In genomic region chr2:240919786-240920782, GRCh38 we compare ENCODE assay signal across 12 cellular contexts. TPM values are rescaled to one million over a fixed set of nuclear protein-coding genes. Genes with fewer than 3 reads are reported as not detected.
DNase-seq lines count a peak whose midpoint lies in the region; ATAC-seq and TF ChIP-seq lines count a peak whose summit lies in the region.
"Had no signal": no experiment of that assay in that cellular context is flagged by ENCODE, and none has a peak within 500 bp of the region (broad histone marks: within the 10 kb centered on the region; RNA-seq: fewer than 3 reads in every experiment).

No MANE protein-coding gene starts in this region.

- no peak overlapping the region for H2BK5ac ChIP-seq in mesenchymal stem cell (ENCODE audit: low read depth, low read length, poor library complexity, severe bottlenecking)

- H4K91ac ChIP-seq in mesenchymal stem cell (ENCODE audit: low read length) = no peak overlapping the region

- no peak for TF ChIP-seq POLR2A in breast epithelium (IDR thresholded peaks at IDR 0.05)

- no peak overlapping the region for H2BK120ac ChIP-seq in mesenchymal stem cell (ENCODE audit: low read depth, low read length)

- H3K27ac Mint-ChIP-seq in activated T-cell treated with anti-CD3 and anti-CD28 coated beads, Interleukin-2, amount 50 U/mL, for 72 hours = no peak overlapping the region
- peak overlapping the region; percentile 58 for H3K27ac Mint-ChIP-seq in type B pancreatic cell
- H3K27ac Mint-ChIP-seq: mesothelial cell of epicardium had no signal

- H4K8ac ChIP-seq in mesenchymal stem cell (ENCODE audit: low read length) = no peak overlapping the region

- H3K4ac ChIP-seq in mesenchymal stem cell (ENCODE audit: low read depth in 1 of 2, low read length in 2 of 2) = no peak overlapping the region

- H3K14ac ChIP-seq in mesenchymal stem cell (ENCODE audit: low read length in 2 of 2) = no peak overlapping the region

- peaks cover 0 to 5% of the 10 kb centered on the region in 2 donors for H3K4me1 ChIP-seq in breast epithelium
- peaks cover 44% of the 10 kb centered on the region for H3K4me1 ChIP-seq in mesenchymal stem cell (ENCODE audit: control insufficient read depth, insufficient read depth, low read depth, low read length)

- H3K27ac ChIP-seq in breast epithelium = no peak overlapping the region
- no peak overlapping the region for H3K27ac ChIP-seq in mesenchymal stem cell (ENCODE audit: low read length, poor library complexity, severe bottlenecking)

- H3K27me3 ChIP-seq in breast epithelium (peaks cover 0 to 5% of the 10 kb centered on the region in 2 donors), mesenchymal stem cell (ENCODE audit: control insufficient read depth in 1 of 2, insufficient read depth in 1 of 2, low read length in 2 of 2) (peaks cover 0 to 18% of the 10 kb centered on the region in 2 experiments)

- H3K4me3 ChIP-seq in breast epithelium (no peak overlapping the region), mesenchymal stem cell (ENCODE audit: insufficient read depth in 1 of 2, low read depth in 1 of 2, low read length in 2 of 2) (no peak overlapping the region)

- H3K18ac ChIP-seq in mesenchymal stem cell (ENCODE audit: low read depth in 1 of 2, low read length in 2 of 2) = no peak overlapping the region

- no peaks in the 10 kb centered on the region for H3K4me1 Mint-ChIP-seq in activated T-cell treated with anti-CD3 and anti-CD28 coated beads, Interleukin-2, amount 50 U/mL, for 4 hours (ENCODE audit: low read depth)
- no peaks in the 10 kb centered on the region for H3K4me1 Mint-ChIP-seq in activated T-cell treated with anti-CD3 and anti-CD28 coated beads, Interleukin-2, amount 50 U/mL, for 72 hours (ENCODE audit: low read depth)
- peaks cover 4% of the 10 kb centered on the region for H3K4me1 Mint-ChIP-seq in type B pancreatic cell (ENCODE audit: unreplicated experiment)

- H3K79me1 ChIP-seq in mesenchymal stem cell (replicated peaks; ENCODE audit: low read length, poor library complexity, severe bottlenecking) = no peaks in the 10 kb centered on the region

- TF ChIP-seq CTCF in breast epithelium (IDR thresholded peaks at IDR 0.05) = no peak
- TF ChIP-seq CTCF in type B pancreatic cell (conservative IDR thresholded peaks at IDR 0.05) = no peak

- no peak overlapping the region for H2AK5ac ChIP-seq in mesenchymal stem cell (ENCODE audit: low read length, severe bottlenecking)

- intact Hi-C loops in breast epithelium (cut with DNase I; ENCODE audit: low total_unique reads) = loop anchor here (10.0 kb wide), 1 partner anchor 75 kb away; the partner anchor contains the start of gene SNED1

- peaks cover 15% of the 10 kb centered on the region for H3K27me3 Mint-ChIP-seq in activated T-cell treated with anti-CD3 and anti-CD28 coated beads, Interleukin-2, amount 50 U/mL, for 4 hours (ENCODE audit: low read depth)
- peaks cover 12% of the 10 kb centered on the region for H3K27me3 Mint-ChIP-seq in activated T-cell treated with anti-CD3 and anti-CD28 coated beads, Interleukin-2, amount 50 U/mL, for 72 hours (ENCODE audit: low read depth)
- no peaks in the 10 kb centered on the region for H3K27me3 Mint-ChIP-seq in type B pancreatic cell

- no peaks in the 10 kb centered on the region for H3K36me3 Mint-ChIP-seq in activated T-cell treated with anti-CD3 and anti-CD28 coated beads, Interleukin-2, amount 50 U/mL, for 4 hours (ENCODE audit: insufficient read depth)
- no peaks in the 10 kb centered on the region for H3K36me3 Mint-ChIP-seq in activated T-cell treated with anti-CD3 and anti-CD28 coated beads, Interleukin-2, amount 50 U/mL, for 72 hours (ENCODE audit: insufficient read depth in 2 of 2)
- no peaks in the 10 kb centered on the region for H3K36me3 Mint-ChIP-seq in type B pancreatic cell
- H3K36me3 Mint-ChIP-seq: mesothelial cell of epicardium had no signal

- peak overlapping the region; percentile 83 for H3K9ac ChIP-seq in mesenchymal stem cell (ENCODE audit: low read length)

- H3K23ac ChIP-seq in mesenchymal stem cell (ENCODE audit: low read length in 2 of 2) = no peak overlapping the region

- no peak for ATAC-seq in activated T-cell treated with anti-CD3 and anti-CD28 coated beads, Interleukin-2, amount 50 U/mL, for 4 hours
- no peak for ATAC-seq in activated T-cell treated with anti-CD3 and anti-CD28 coated beads, Interleukin-2, amount 50 U/mL, for 72 hours (replicated peaks in 1 of 2)
- ATAC-seq in GM21576 (IDR thresholded peaks at IDR 0.05; ENCODE audit: unreplicated experiment) = no peak

- no peak overlapping the region for H3K4me3 Mint-ChIP-seq in activated T-cell treated with anti-CD3 and anti-CD28 coated beads, Interleukin-2, amount 50 U/mL, for 4 hours
- no peak overlapping the region for H3K4me3 Mint-ChIP-seq in activated T-cell treated with anti-CD3 and anti-CD28 coated beads, Interleukin-2, amount 50 U/mL, for 72 hours
- no peak overlapping the region for H3K4me3 Mint-ChIP-seq in type B pancreatic cell
- H3K4me3 Mint-ChIP-seq: mesothelial cell of epicardium had no signal

- no peak overlapping the region for H3K4me2 ChIP-seq in mesenchymal stem cell (ENCODE audit: low read length, poor library complexity, severe bottlenecking)

- H2AFZ ChIP-seq in mesenchymal stem cell (ENCODE audit: low read depth, low read length) = no peak overlapping the region

- no peak overlapping the region for H2BK15ac ChIP-seq in mesenchymal stem cell (ENCODE audit: low read depth, poor library complexity, severe bottlenecking)

- peak; percentile 3 for DNase-seq in activated T-cell treated with anti-CD3 and anti-CD28 coated beads, Interleukin-2, amount 50 U/mL, for 4 hours
- DNase-seq in activated T-cell treated with anti-CD3 and anti-CD28 coated beads, Interleukin-2, amount 50 U/mL, for 72 hours = no peak
- DNase-seq in breast epithelium (ENCODE audit: low spot score in 2 of 2) = peak; percentile 11 to 45
- DNase-seq in mesenchymal stem cell = no peak
- DNase-seq in type B pancreatic cell (ENCODE audit: extremely low spot score, unreplicated experiment) = peak; percentile 65
- no peak for DNase-seq in NOMO-1 treated with DMSO at 0.1 percent for 48 hours (lab: John Stamatoyannopoulos, UW; ENCODE audit: unreplicated experiment)
- DNase-seq in NK-92 treated with Interleukin-12 subunit alpha and Interleukin-12 subunit beta, amount 100 ng/mL, for 24 hours (lab: John Stamatoyannopoulos, UW) = no peak
- DNase-seq: NCI-H1092 treated with DMSO at 0.1 percent for 48 hours; stimulated activated naive CD4-positive, alpha-beta T cell treated with Interleukin-2 at 50 U/mL for 16 hours had no signal

- H3K9me3 ChIP-seq in breast epithelium (no peaks in the 10 kb centered on the region), mesenchymal stem cell (ENCODE audit: control insufficient read depth, low read length) (no peaks in the 10 kb centered on the region)

- no peaks in the 10 kb centered on the region for H3K9me3 Mint-ChIP-seq in activated T-cell treated with anti-CD3 and anti-CD28 coated beads, Interleukin-2, amount 50 U/mL, for 4 hours
- no peaks in the 10 kb centered on the region for H3K9me3 Mint-ChIP-seq in activated T-cell treated with anti-CD3 and anti-CD28 coated beads, Interleukin-2, amount 50 U/mL, for 72 hours
- no peaks in the 10 kb centered on the region for H3K9me3 Mint-ChIP-seq in type B pancreatic cell
- H3K9me3 Mint-ChIP-seq: mesothelial cell of epicardium had no signal

- H3K36me3 ChIP-seq in breast epithelium = no peaks in the 10 kb centered on the region
- H3K36me3 ChIP-seq in mesenchymal stem cell (ENCODE audit: control insufficient read depth in 1 of 2, insufficient read depth in 2 of 2, low read depth in 1 of 2, low read length in 2 of 2) = no peaks in the 10 kb centered on the region

- no peak overlapping the region for H2BK12ac ChIP-seq in mesenchymal stem cell (ENCODE audit: low read length in 2 of 2)

- WGBS in mesenchymal stem cell = 88% methylated on average over 31 of the region's 31 CpGs

RNA-seq across cellular contexts. Expression of gene CROCC2, which starts 13.9 kb away (rescaled TPM):
- total RNA-seq in activated T-cell treated with anti-CD3 and anti-CD28 coated beads, Interleukin-2, amount 50 U/mL, for 4 hours = not detected
- total RNA-seq in activated T-cell treated with anti-CD3 and anti-CD28 coated beads, Interleukin-2, amount 50 U/mL, for 72 hours = not detected
- total RNA-seq in breast epithelium = under 1 TPM in 1 of 3 donors, not detected in 2; 0.33 TPM
- polyA plus RNA-seq in mesenchymal stem cell (2013, experiment 1 of 2) = not detected
- not detected for polyA plus RNA-seq in mesenchymal stem cell (2013, experiment 2 of 2)
- 0.68 and 0.98 TPM in 2 replicates for total RNA-seq in type B pancreatic cell (ENCODE audit: low replicate concordance)
- total RNA-seq: T-helper 2 cell treated with Interferon-gamma antibody and Interleukin-4, amounts not matched to agents 100 ng/mL and 5 ng/mL, for 36 hours had no signal

RNA-seq across cellular contexts. Expression of gene MAB21L4, which starts 24.1 kb away (rescaled TPM):
- not detected for total RNA-seq in activated T-cell treated with anti-CD3 and anti-CD28 coated beads, Interleukin-2, amount 50 U/mL, for 4 hours
- not detected for total RNA-seq in activated T-cell treated with anti-CD3 and anti-CD28 coated beads, Interleukin-2, amount 50 U/mL, for 72 hours
- total RNA-seq in breast epithelium (1 to 10 TPM in 1 of 3 donors, under 1 TPM in 1, not detected in 1; 0.15 to 2.3 TPM), type B pancreatic cell (ENCODE audit: low replicate concordance) (62.0 and 157 TPM in 2 replicates)
- polyA plus RNA-seq in mesenchymal stem cell (2013, experiment 1 of 2) = not detected
- polyA plus RNA-seq in mesenchymal stem cell (2013, experiment 2 of 2) = not detected
- total RNA-seq: T-helper 2 cell treated with Interferon-gamma antibody and Interleukin-4, amounts not matched to agents 100 ng/mL and 5 ng/mL, for 36 hours had no signal

RNA-seq across cellular contexts. Expression of gene AGXT, which starts 51.5 kb away (rescaled TPM):
- total RNA-seq in activated T-cell treated with anti-CD3 and anti-CD28 coated beads, Interleukin-2, amount 50 U/mL, for 4 hours = under 1 TPM; 0.33 to 0.43 (median 0.34) TPM
- not detected for total RNA-seq in activated T-cell treated with anti-CD3 and anti-CD28 coated beads, Interleukin-2, amount 50 U/mL, for 72 hours
- total RNA-seq in breast epithelium (under 1 TPM in 1 of 3 donors, not detected in 2; under 0.01 TPM), type B pancreatic cell (ENCODE audit: low replicate concordance) (0.51 and 1.00 TPM in 2 replicates)
- polyA plus RNA-seq in mesenchymal stem cell (2013, experiment 1 of 2) = not detected
- not detected for polyA plus RNA-seq in mesenchymal stem cell (2013, experiment 2 of 2)
- total RNA-seq: mesothelial cell of epicardium; T-helper 2 cell treated with Interferon-gamma antibody and Interleukin-4, amounts not matched to agents 100 ng/mL and 5 ng/mL, for 36 hours had no signal

Comparison
In these comparisons a context has a peak if more than half of its experiments do, and no peak if none do; other contexts are left out.
1. DNase-seq: peak in activated T-cell treated with anti-CD3 and anti-CD28 coated beads, Interleukin-2, amount 50 U/mL, for 4 hours (single experiment), breast epithelium (2 of 2) and type B pancreatic cell (single experiment); none in activated T-cell treated with anti-CD3 and anti-CD28 coated beads, Interleukin-2, amount 50 U/mL, for 72 hours (0 of 2), mesenchymal stem cell (single experiment), NOMO-1 treated with DMSO at 0.1 percent for 48 hours (single experiment) and NK-92 treated with Interleukin-12 subunit alpha and Interleukin-12 subunit beta, amount 100 ng/mL, for 24 hours (single experiment).
2. RNA of gene MAB21L4, which starts 24.1 kb away (total RNA-seq): 62.0 to 157 TPM in type B pancreatic cell; 0.15 to 2.3 TPM in breast epithelium, not detected in activated T-cell treated with anti-CD3 and anti-CD28 coated beads, Interleukin-2, amount 50 U/mL, for 4 hours and not detected in activated T-cell treated with anti-CD3 and anti-CD28 coated beads, Interleukin-2, amount 50 U/mL, for 72 hours; every median in the first group is over 10 times any median in the second.